Comparison of ENCODE assay signal across 14 cellular contexts in the genomic region with DNA sequence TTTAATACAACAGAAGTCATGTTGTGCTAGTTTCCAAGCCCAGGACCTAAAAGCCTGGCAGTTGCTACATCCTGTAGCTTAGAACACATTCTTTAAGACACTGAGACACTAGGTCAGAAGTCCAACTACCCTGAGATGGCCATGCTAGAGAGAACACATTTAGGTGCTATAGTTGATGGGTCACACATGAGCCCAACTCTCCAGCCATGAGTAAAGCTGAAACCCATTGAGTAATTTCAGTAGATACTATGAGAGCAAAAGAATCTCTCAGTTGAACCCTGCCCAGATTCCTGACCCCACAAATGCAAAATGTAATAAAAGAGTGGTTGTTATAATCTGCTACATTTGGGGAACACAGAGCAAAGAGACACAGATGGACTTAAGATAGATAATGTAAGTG.
DNase-seq lines count a peak whose midpoint lies in the region; ATAC-seq and TF ChIP-seq lines count a peak whose summit lies in the region.
"Had no signal": no experiment of that assay in that cellular context is flagged by ENCODE, and none has a peak within 500 bp of the region (broad histone marks: within the 10 kb centered on the region; RNA-seq: fewer than 3 reads in every experiment).

No MANE protein-coding gene starts in this region.

- H3K4me1 ChIP-seq in gastrocnemius medialis = no peaks in the 10 kb centered on the region
- H3K4me1 ChIP-seq: gastroesophageal sphincter had no signal

- H3K27me3 ChIP-seq in gastrocnemius medialis = no peaks in the 10 kb centered on the region
- H3K27me3 ChIP-seq: gastroesophageal sphincter had no signal

- no peak overlapping the region for H3K4me3 ChIP-seq in gastrocnemius medialis
- H3K4me3 ChIP-seq: gastroesophageal sphincter had no signal

- no peak for TF ChIP-seq CTCF in GM10266 (IDR thresholded peaks at IDR 0.05; ENCODE audit: control insufficient read depth, insufficient read depth, low read depth, missing control alignments)
- TF ChIP-seq CTCF in gastrocnemius medialis (IDR thresholded peaks at IDR 0.05 in 4 of 5, conservative IDR thresholded peaks at IDR 0.05 in 1 of 5) = no peak

- H3K27ac ChIP-seq in gastrocnemius medialis = no peak overlapping the region
- H3K27ac ChIP-seq: gastroesophageal sphincter had no signal

- peak; percentile 83 for ATAC-seq in GM19035 (IDR thresholded peaks at IDR 0.05; ENCODE audit: unreplicated experiment)
- peak; percentile 55 for ATAC-seq in GM21786 (IDR thresholded peaks at IDR 0.05; ENCODE audit: unreplicated experiment)
- ATAC-seq in HG03108 (IDR thresholded peaks at IDR 0.05; ENCODE audit: unreplicated experiment) = peak; percentile 77
- ATAC-seq in gastrocnemius medialis = no peak
- ATAC-seq: activated CD8-positive, alpha-beta T cell treated with anti-CD3 and anti-CD28 coated beads, Interleukin-2, amount 10 ng/mL, durations not matched to agents 7 days and 5 days; gastroesophageal sphincter had no signal

- TF ChIP-seq POLR2A in gastrocnemius medialis (IDR thresholded peaks at IDR 0.05) = no peak

- H3K36me3 ChIP-seq in gastrocnemius medialis = no peaks in the 10 kb centered on the region
- H3K36me3 ChIP-seq: gastroesophageal sphincter had no signal

- peak; percentile 18 for DNase-seq in GM10266 (ENCODE audit: extremely low spot score)
- no peak for DNase-seq in NCI-H187 (lab: John Stamatoyannopoulos, UW)
- no peak for DNase-seq in DMS153 treated with DMSO at 0.1 percent for 48 hours (lab: John Stamatoyannopoulos, UW; ENCODE audit: unreplicated experiment)
- no peak for DNase-seq in NCI-H2107 treated with DMSO at 0.1 percent for 48 hours (lab: John Stamatoyannopoulos, UW; ENCODE audit: unreplicated experiment)
- DNase-seq in gastrocnemius medialis = no peak
- DNase-seq: activated CD8-positive, alpha-beta T cell treated with anti-CD3 and anti-CD28 coated beads, Interleukin-2, amount 10 ng/mL, durations not matched to agents 7 days and 5 days; effector memory CD4-positive, alpha-beta T cell; KBM-7; NCI-H1694; SHP77 treated with DMSO at 0.1 percent for 48 hours had no signal

- intact Hi-C loops in gastrocnemius medialis (cut with DNase I; ENCODE audit: low total_unique reads) = no loop called here

- in situ Hi-C loops in gastrocnemius medialis (cut with MboI; ENCODE audit: low sequenced_read_pairs in 4 of 4) = no loop called here

- no peaks in the 10 kb centered on the region for H3K9me3 ChIP-seq in gastrocnemius medialis
- H3K9me3 ChIP-seq: gastroesophageal sphincter had no signal

Comparison
In these comparisons a context has a peak if more than half of its experiments do, and no peak if none do; other contexts are left out.
1. ATAC-seq: peak in GM19035 (single experiment), GM21786 (single experiment) and HG03108 (single experiment); none in gastrocnemius medialis (0 of 2).